In genomic region chr1:205907794-205908193, GRCh38 we compare ENCODE assay signal across 9 cellular contexts. TPM values are rescaled to one million over a fixed set of nuclear protein-coding genes. Genes with fewer than 3 reads are reported as not detected.
DNase-seq lines count a peak whose midpoint lies in the region; ATAC-seq and TF ChIP-seq lines count a peak whose summit lies in the region.
"Had no signal": no experiment of that assay in that cellular context is flagged by ENCODE, and none has a peak within 500 bp of the region (broad histone marks: within the 10 kb centered on the region; RNA-seq: fewer than 3 reads in every experiment).

No MANE protein-coding gene starts in this region.

- 49% methylated on average over 2 of the region's 2 CpGs for WGBS in esophagus muscularis mucosa

- H3K4me3 Mint-ChIP-seq in progenitor cell of endocrine pancreas (ENCODE audit: low read depth), result no peak overlapping the region

- no peak for TF ChIP-seq EP300 in esophagus muscularis mucosa (IDR thresholded peaks at IDR 0.05)

- peaks cover 15% of the 10 kb centered on the region for H3K9me3 Mint-ChIP-seq in progenitor cell of endocrine pancreas (ENCODE audit: low read depth)

- H3K27me3 Mint-ChIP-seq in progenitor cell of endocrine pancreas, result peaks cover 5% of the 10 kb centered on the region

- H3K9me3 ChIP-seq in OCI-LY3 (ENCODE audit: insufficient read depth, low read length) (no peaks in the 10 kb centered on the region), esophagus muscularis mucosa (peaks cover 0 to 21% (median 8%) of the 10 kb centered on the region in 4 donors)

- peak; percentile 72 for TF ChIP-seq CTCF in GM06990 (IDR thresholded peaks at IDR 0.05; ENCODE audit: insufficient read depth, low read length, poor library complexity, severe bottlenecking)
- TF ChIP-seq CTCF in OCI-LY3 (IDR thresholded peaks at IDR 0.05; ENCODE audit: low read depth, low read length), result peak; percentile 74
- TF ChIP-seq CTCF in esophagus muscularis mucosa (IDR thresholded peaks at IDR 0.05), result peak; percentile 27 to 44 (median 31)
- peak; percentile 60 for TF ChIP-seq CTCF in progenitor cell of endocrine pancreas (IDR thresholded peaks at IDR 0.05; ENCODE audit: unreplicated experiment)

- no peaks in the 10 kb centered on the region for H4K20me1 ChIP-seq in OCI-LY3 (ENCODE audit: insufficient read depth, low read length)

- intact Hi-C loops in esophagus muscularis mucosa (cut with DNase I), result no loop called here

- H2AFZ ChIP-seq in OCI-LY3 (ENCODE audit: low read depth, low read length), result no peak overlapping the region

- DNase-seq in GM06990 (ENCODE audit: extremely low read depth, insufficient read length), result no peak
- peak; percentile 60 for DNase-seq in esophagus muscularis mucosa (ENCODE audit: extremely low spot score)
- DNase-seq in progenitor cell of endocrine pancreas (ENCODE audit: low spot score, unreplicated experiment), result no peak
- no peak for DNase-seq in stimulated activated CD4-positive, alpha-beta T cell treated with anti-CD3 and anti-CD28 coated beads, Interleukin-1b, Interleukin-23, amount 100 ng/mL, for 48 hours
- no peak for DNase-seq in HuH-7.5 (ENCODE audit: low spot score)
- DNase-seq in RPMI8226, result no peak

- no peak for TF ChIP-seq POLR2A in esophagus muscularis mucosa (IDR thresholded peaks at IDR 0.05; ENCODE audit: low read depth)

- no peaks in the 10 kb centered on the region for H3K79me2 ChIP-seq in OCI-LY3 (ENCODE audit: low read length)

- H3K27me3 ChIP-seq in GM06990 (replicated peaks; ENCODE audit: control insufficient read depth, insufficient read depth, low read length), result no peaks in the 10 kb centered on the region
- peaks cover 19% of the 10 kb centered on the region for H3K27me3 ChIP-seq in OCI-LY3 (ENCODE audit: low read depth, low read length)
- H3K27me3 ChIP-seq in esophagus muscularis mucosa, result no peaks in the 10 kb centered on the region

- no peak for ATAC-seq in GM19467 (IDR thresholded peaks at IDR 0.05; ENCODE audit: unreplicated experiment)

- H3K36me3 ChIP-seq in GM06990 (ENCODE audit: control insufficient read depth, insufficient read depth, low read length), result no peaks in the 10 kb centered on the region
- H3K36me3 ChIP-seq in OCI-LY3 (replicated peaks; ENCODE audit: low read depth, low read length), result no peaks in the 10 kb centered on the region
- no peaks in the 10 kb centered on the region for H3K36me3 ChIP-seq in esophagus muscularis mucosa

- H3K27ac ChIP-seq in OCI-LY3 (ENCODE audit: low read length), result no peak overlapping the region
- H3K27ac ChIP-seq in esophagus muscularis mucosa (replicated peaks in 1 of 4), result no peak overlapping the region
- H3K27ac ChIP-seq: SK-N-MC had no signal

- H3K4me1 ChIP-seq in OCI-LY3 (ENCODE audit: low read length) (no peaks in the 10 kb centered on the region), esophagus muscularis mucosa (peaks cover 0 to 2% (median 0%) of the 10 kb centered on the region in 4 donors)

- no peak overlapping the region for H3K9ac ChIP-seq in OCI-LY3 (ENCODE audit: low read length)

- H3K4me2 ChIP-seq in OCI-LY3 (ENCODE audit: low read length), result no peak overlapping the region

- no peak overlapping the region for H3K27ac Mint-ChIP-seq in progenitor cell of endocrine pancreas

- no peak overlapping the region for H3K4me3 ChIP-seq in GM06990 (replicated peaks; ENCODE audit: low read depth, low read length)
- H3K4me3 ChIP-seq in OCI-LY3 (ENCODE audit: low read length), result no peak overlapping the region
- no peak overlapping the region for H3K4me3 ChIP-seq in esophagus muscularis mucosa
- H3K4me3 ChIP-seq: SK-N-MC had no signal

- no peaks in the 10 kb centered on the region for H3K36me3 Mint-ChIP-seq in progenitor cell of endocrine pancreas (ENCODE audit: insufficient read depth)

- peaks cover 5% of the 10 kb centered on the region for H3K4me1 Mint-ChIP-seq in progenitor cell of endocrine pancreas (ENCODE audit: low read depth)

RNA-seq across cellular contexts. Expression of gene SLC26A9, which starts 35.5 kb away (rescaled TPM):
- total RNA-seq in esophagus muscularis mucosa (under 1 TPM in 1 of 4 donors, not detected in 3; under 0.01 TPM), progenitor cell of endocrine pancreas (2.9 and 3.2 TPM in 2 replicates)

RNA-seq across cellular contexts. Expression of gene PM20D1, which starts 57.9 kb away (rescaled TPM):
- total RNA-seq in esophagus muscularis mucosa (1 to 10 TPM in 1 of 4 donors, under 1 TPM in 1, not detected in 2; 0.29 to 2.5 TPM), progenitor cell of endocrine pancreas (not detected in 2 replicates)
